Comparison of ENCODE assay signal across 6 cellular contexts in the genomic region with DNA sequence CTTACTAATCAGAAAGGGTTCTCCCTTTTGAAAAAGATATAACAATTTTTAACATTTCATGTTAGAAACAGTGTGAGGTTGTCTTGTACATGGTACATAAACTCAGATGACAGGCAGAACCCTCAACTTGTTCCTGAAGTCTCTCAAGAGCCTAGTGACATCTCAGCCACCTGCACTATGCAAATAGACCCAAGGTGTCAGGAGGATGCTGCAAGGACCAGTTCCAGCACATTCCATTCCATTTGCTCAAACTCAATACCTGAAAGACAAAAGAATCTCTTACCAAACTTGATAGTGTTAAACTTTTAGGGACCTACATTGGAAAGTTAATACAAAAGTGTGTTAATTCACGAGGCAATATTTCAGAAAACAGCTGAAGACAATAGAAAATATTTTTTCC.
"Had no signal": no experiment of that assay in that cellular context is flagged by ENCODE, and none has a peak within 500 bp of the region (broad histone marks: within the 10 kb centered on the region; RNA-seq: fewer than 3 reads in every experiment).

No MANE protein-coding gene starts in this region.

- ATAC-seq: HepG2 had no signal

- H3K9ac ChIP-seq: GM23248 had no signal

- H3K27ac ChIP-seq: GM23248, HL-60 had no signal

- H2AFZ ChIP-seq: GM23248 had no signal

- DNase-seq: GM23248, H9, HCEC 1CT, KBM-7 had no signal

- H3K4me3 ChIP-seq: GM23248 had no signal
